Comparison of ENCODE assay signal across 9 cellular contexts in the genomic region with DNA sequence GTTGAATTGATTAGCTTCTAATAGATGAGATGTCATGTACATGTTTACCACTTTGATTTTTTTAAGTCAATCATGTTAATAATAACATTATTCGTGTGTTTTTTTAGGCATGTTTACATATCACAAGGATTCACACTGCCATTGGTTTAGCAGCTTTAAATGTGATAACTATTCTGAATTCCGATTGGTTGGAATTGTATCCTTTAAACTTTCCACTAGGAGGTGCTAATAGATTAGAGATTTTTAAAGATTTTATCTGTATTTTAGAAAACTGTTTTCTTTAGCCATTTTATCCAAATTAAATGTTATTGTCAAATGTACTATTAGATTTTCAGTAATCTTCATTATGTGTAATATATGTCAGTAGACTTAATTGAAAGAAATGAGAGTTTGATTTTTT.
DNase-seq lines count a peak whose midpoint lies in the region; FAIRE-seq and TF ChIP-seq lines count a peak whose summit lies in the region.
"Had no signal": no experiment of that assay in that cellular context is flagged by ENCODE, and none has a peak within 500 bp of the region (broad histone marks: within the 10 kb centered on the region; RNA-seq: fewer than 3 reads in every experiment).

No MANE protein-coding gene starts in this region.

- H3K9me3 ChIP-seq in right atrium auricular region = no peaks in the 10 kb centered on the region

- H3K27me3 ChIP-seq in right atrium auricular region = no peaks in the 10 kb centered on the region

- peak; percentile 88 for FAIRE-seq in colon (lab: Jason Lieb, UNC)

- H3K27me3 Mint-ChIP-seq in mesothelial cell of epicardium (ENCODE audit: low read depth) = no peaks in the 10 kb centered on the region

- no peak overlapping the region for H3K4me3 Mint-ChIP-seq in mesothelial cell of epicardium

- H3K27ac Mint-ChIP-seq in mesothelial cell of epicardium = no peak overlapping the region

- no peak overlapping the region for H3K27ac ChIP-seq in right atrium auricular region
- H3K27ac ChIP-seq: skin epidermis had no signal

- no peaks in the 10 kb centered on the region for H3K4me1 Mint-ChIP-seq in mesothelial cell of epicardium

- peak; percentile 63 for DNase-seq in DMS53 (lab: John Stamatoyannopoulos, UW)
- DNase-seq in M059J (ENCODE audit: low read depth) = peak; percentile 49
- DNase-seq in mesothelial cell of epicardium (ENCODE audit: low spot score in 2 of 2, unreplicated experiment in 2 of 2) = no peak
- no peak for DNase-seq in retina
- DNase-seq in OCI-M2 (lab: John Stamatoyannopoulos, UW; ENCODE audit: unreplicated experiment) = no peak
- no peak for DNase-seq in activated CD4-positive, CD25-positive, alpha-beta regulatory T cell (lab: John Stamatoyannopoulos, UW)
- no peak for DNase-seq in right atrium auricular region (ENCODE audit: low spot score)

- H3K4me1 ChIP-seq in right atrium auricular region = no peaks in the 10 kb centered on the region

- H3K9me3 Mint-ChIP-seq in mesothelial cell of epicardium = no peaks in the 10 kb centered on the region

- H3K4me3 ChIP-seq in right atrium auricular region = no peak overlapping the region
- H3K4me3 ChIP-seq: skin epidermis had no signal

- no peaks in the 10 kb centered on the region for H3K36me3 ChIP-seq in right atrium auricular region

- TF ChIP-seq CTCF in mesothelial cell of epicardium (IDR thresholded peaks at IDR 0.05; ENCODE audit: unreplicated experiment) = peak; percentile 60
- TF ChIP-seq CTCF in right atrium auricular region (IDR thresholded peaks at IDR 0.05) = peak in 1 of 2 donors; percentile 63

- H3K36me3 Mint-ChIP-seq in mesothelial cell of epicardium = no peaks in the 10 kb centered on the region

Comparison
In these comparisons a context has a peak if more than half of its experiments do, and no peak if none do; other contexts are left out.
1. DNase-seq: peak in DMS53 (single experiment) and M059J (single experiment); none in mesothelial cell of epicardium (0 of 2), retina (single experiment), OCI-M2 (single experiment), activated CD4-positive, CD25-positive, alpha-beta regulatory T cell (0 of 4) and right atrium auricular region (single experiment).